Comparison of ENCODE assay signal across 24 cellular contexts in genomic region chr15:61062268-61062667, GRCh38.
A peak's percentile ranks its signal among the peaks of the same experiment; 100 is the strongest.
DNase-seq lines count a peak whose midpoint lies in the region; ATAC-seq and TF ChIP-seq lines count a peak whose summit lies in the region.
"Had no signal": no experiment of that assay in that cellular context is flagged by ENCODE, and none has a peak within 500 bp of the region (broad histone marks: within the 10 kb centered on the region; RNA-seq: fewer than 3 reads in every experiment).

No MANE protein-coding gene starts in this region.

- no peak overlapping the region for H3K4me3 ChIP-seq in neuronal stem cell (ENCODE audit: low read length in 2 of 2)
- H3K4me3 ChIP-seq in Caco-2 (ENCODE audit: low read depth, low read length) = no peak overlapping the region
- H3K4me3 ChIP-seq: BLaER1, GM12878 had no signal

- peaks cover 6% of the 10 kb centered on the region for H3K27me3 Mint-ChIP-seq in Caco-2 (ENCODE audit: insufficient read depth, unreplicated experiment)

- no peak overlapping the region for H2BK12ac ChIP-seq in neuronal stem cell (ENCODE audit: low read length)

- WGBS in neuronal stem cell (ENCODE audit: extremely low coverage in 2 of 2, insufficient read length in 2 of 2, insufficient replicate concordance in 1 of 2), 2 donors = no CpG with 5 or more reads among the region's 5 CpGs

- no peak overlapping the region for H3K4me2 ChIP-seq in neuronal stem cell (ENCODE audit: insufficient read depth, low read length, poor library complexity, severe bottlenecking)
- H3K4me2 ChIP-seq: BLaER1 had no signal

- POLR2A ChIA-PET in Caco-2 (lab: Charles Lee) = no interaction called here

- DNase-seq in Right ventricle myocardium superior = peak; percentile 51
- no peak for DNase-seq in cardiac septum (ENCODE audit: low spot score)
- DNase-seq in left cardiac atrium = no peak
- DNase-seq in left ventricle myocardium superior = peak; percentile 58
- DNase-seq in neuronal stem cell (ENCODE audit: low spot score) = no peak
- DNase-seq in DMS53 treated with DMSO at 0.1 percent for 48 hours (lab: John Stamatoyannopoulos, UW; ENCODE audit: unreplicated experiment) = no peak
- no peak for DNase-seq in Caco-2
- DNase-seq in glomerular visceral epithelial cell (ENCODE audit: extremely low spot score) = no peak
- DNase-seq: 8988T; ACHN; BE2C; C1 segment of cervical spinal cord; Calu3; CD4-positive, alpha-beta memory T cell; CD4-positive, CD25-positive, alpha-beta regulatory T cell; CD8-positive, alpha-beta memory T cell; COR-L47; DMS79; DND-41; EL; GDM1 had no signal

- BruUV-seq in Caco-2 (replicated peaks; lab: Mats Ljungman, UMichigan) = no TSS peak

- no peak overlapping the region for H4K8ac ChIP-seq in neuronal stem cell (ENCODE audit: low read depth, low read length)

- H3K18ac ChIP-seq in neuronal stem cell (ENCODE audit: low read length) = peak overlapping the region; percentile 2

- H3K36me3 Mint-ChIP-seq in Caco-2 (ENCODE audit: insufficient read depth, unreplicated experiment) = no peaks in the 10 kb centered on the region
- H3K36me3 Mint-ChIP-seq: CD14-positive monocyte; CD4-positive, alpha-beta memory T cell; CD4-positive, CD25-positive, alpha-beta regulatory T cell; CD8-positive, alpha-beta memory T cell had no signal

- H3K4me3 Mint-ChIP-seq in Caco-2 (ENCODE audit: unreplicated experiment) = no peak overlapping the region
- H3K4me3 Mint-ChIP-seq: CD14-positive monocyte; CD4-positive, alpha-beta memory T cell; CD4-positive, CD25-positive, alpha-beta regulatory T cell; CD8-positive, alpha-beta memory T cell had no signal

- H3K27me3 ChIP-seq in neuronal stem cell (ENCODE audit: control insufficient read depth in 3 of 3, insufficient read depth in 3 of 3, low read depth in 1 of 3, low read length in 3 of 3) = no peaks in the 10 kb centered on the region
- no peaks in the 10 kb centered on the region for H3K27me3 ChIP-seq in Caco-2 (replicated peaks; ENCODE audit: control insufficient read depth, insufficient read depth, low read length)
- H3K27me3 ChIP-seq: BE2C had no signal

- H3K4ac ChIP-seq in neuronal stem cell (ENCODE audit: low read length) = no peak overlapping the region

- CTCF ChIA-PET in Caco-2 (lab: Charles Lee) = no interaction called here

- H3K4me1 ChIP-seq in neuronal stem cell (ENCODE audit: control insufficient read depth in 2 of 2, insufficient read depth in 1 of 2, low read depth in 1 of 2, low read length in 2 of 2) (no peaks in the 10 kb centered on the region), Caco-2 (no peaks in the 10 kb centered on the region)
- H3K4me1 ChIP-seq: BE2C, BLaER1 had no signal

- no peaks in the 10 kb centered on the region for H3K9me3 ChIP-seq in neuronal stem cell (replicated peaks in 1 of 2; ENCODE audit: control insufficient read depth in 2 of 2, insufficient read depth in 1 of 2, low read depth in 1 of 2, low read length in 2 of 2)
- H3K9me3 ChIP-seq in Caco-2 = no peaks in the 10 kb centered on the region
- H3K9me3 ChIP-seq: BE2C, BLaER1 had no signal

- no peak overlapping the region for H3K27ac Mint-ChIP-seq in Caco-2 (ENCODE audit: unreplicated experiment)
- H3K27ac Mint-ChIP-seq: CD14-positive monocyte; CD4-positive, alpha-beta memory T cell; CD4-positive, CD25-positive, alpha-beta regulatory T cell had no signal

- intact Hi-C loops in Right ventricle myocardium superior (cut with DNase I) = no loop called here
- intact Hi-C loops in cardiac septum (cut with DNase I) = no loop called here
- intact Hi-C loops in left cardiac atrium (cut with DNase I) = no loop called here
- intact Hi-C loops in left ventricle myocardium superior (cut with micrococcal nuclease) = no loop called here
- intact Hi-C loops in Caco-2 (cut with micrococcal nuclease; ENCODE audit: unreplicated experiment) = no loop called here

- no peak overlapping the region for H2BK120ac ChIP-seq in neuronal stem cell (ENCODE audit: low read depth, low read length)

- no peak overlapping the region for H2AFZ ChIP-seq in neuronal stem cell (ENCODE audit: low read length)

- H3K14ac ChIP-seq in neuronal stem cell (ENCODE audit: low read length) = no peak overlapping the region

- no peak overlapping the region for H2BK15ac ChIP-seq in neuronal stem cell (ENCODE audit: low read length)

- H3K4me1 Mint-ChIP-seq in Caco-2 (ENCODE audit: low read depth, unreplicated experiment) = no peaks in the 10 kb centered on the region
- H3K4me1 Mint-ChIP-seq: CD14-positive monocyte had no signal

- no peak overlapping the region for H3K27ac ChIP-seq in neuronal stem cell (replicated peaks; ENCODE audit: low read length)
- H3K27ac ChIP-seq: BLaER1 had no signal

- H3K36me3 ChIP-seq in neuronal stem cell (replicated peaks in 1 of 2; ENCODE audit: control insufficient read depth in 2 of 2, insufficient read depth in 2 of 2, low read length in 2 of 2) = no peaks in the 10 kb centered on the region
- H3K36me3 ChIP-seq in Caco-2 (ENCODE audit: control insufficient read depth, insufficient read depth, low read length) = no peaks in the 10 kb centered on the region
- H3K36me3 ChIP-seq: BE2C, BLaER1 had no signal

- no peaks in the 10 kb centered on the region for H3K79me1 ChIP-seq in neuronal stem cell (ENCODE audit: low read depth, low read length)

- no peak overlapping the region for H2BK5ac ChIP-seq in neuronal stem cell (ENCODE audit: low read length)

- no peak overlapping the region for H3K9ac ChIP-seq in neuronal stem cell (ENCODE audit: low read depth, low read length, poor library complexity)
- H3K9ac ChIP-seq: BLaER1 had no signal

- H4K91ac ChIP-seq in neuronal stem cell (ENCODE audit: low read depth, low read length, poor library complexity) = no peak overlapping the region

- no peak overlapping the region for H3K23ac ChIP-seq in neuronal stem cell (ENCODE audit: low read depth, low read length, poor library complexity)

- H3K9me3 Mint-ChIP-seq in Caco-2 (ENCODE audit: unreplicated experiment) = no peaks in the 10 kb centered on the region
- H3K9me3 Mint-ChIP-seq: CD4-positive, alpha-beta memory T cell; CD8-positive, alpha-beta memory T cell had no signal

- no peak for TF ChIP-seq CTCF in Caco-2 (IDR thresholded peaks at IDR 0.05; ENCODE audit: insufficient read depth in 1 of 2, low read depth in 1 of 2, low read length in 1 of 2, severe bottlenecking in 1 of 2, unreplicated experiment in 1 of 2)

- ATAC-seq in Right ventricle myocardium superior (ENCODE audit: poor library complexity) (peak; percentile 80), left cardiac atrium (peak; percentile 19 to 55), left ventricle myocardium superior (peak; percentile 84)
- ATAC-seq: GM12878 had no signal

- no peak overlapping the region for H2AK5ac ChIP-seq in neuronal stem cell (ENCODE audit: low read depth, low read length)

Comparison
In these comparisons a context has a peak if more than half of its experiments do, and no peak if none do; other contexts are left out.
1. DNase-seq: peak in Right ventricle myocardium superior (single experiment) and left ventricle myocardium superior (single experiment); none in cardiac septum (single experiment), left cardiac atrium (single experiment), neuronal stem cell (single experiment), DMS53 treated with DMSO at 0.1 percent for 48 hours (single experiment), Caco-2 (0 of 2) and glomerular visceral epithelial cell (single experiment).
2. Peak in every context shown above with its lines, with median percentiles within 50 percentile points of each other: ATAC-seq.